Comparison of ENCODE assay signal across 1 cellular context in the genomic region with DNA sequence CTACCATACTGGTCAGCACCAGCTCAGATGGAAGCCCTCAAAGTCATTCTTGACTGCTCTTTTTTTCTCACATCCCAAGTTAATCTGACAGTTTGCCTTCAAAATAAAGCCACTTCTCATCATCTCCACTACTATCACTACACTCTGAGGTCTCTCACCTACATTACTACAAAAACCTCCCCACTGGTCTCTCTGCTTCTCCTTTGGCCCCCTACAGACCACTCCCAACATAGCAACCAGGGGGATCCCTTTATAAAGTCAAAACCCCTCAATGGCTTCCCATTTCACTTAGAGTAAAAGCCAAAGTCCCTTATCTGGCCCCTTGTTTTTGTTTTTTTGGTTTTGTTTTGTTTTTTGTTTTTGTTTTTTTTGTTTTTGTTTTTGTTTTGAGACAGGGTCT.
TF ChIP-seq lines count a peak whose summit lies in the region.

No MANE protein-coding gene starts in this region.

TF ChIP-seq in endothelial cell of umbilical vein, 7 proteins besides CTCF, POLR2A, EP300 and RAD21:
- TF ChIP-seq MYC (IDR thresholded peaks at IDR 0.05; ENCODE audit: low read depth, low read length) (no peak), JUN (IDR thresholded peaks at IDR 0.05; ENCODE audit: borderline replicate concordance, insufficient read depth, insufficient read length, low read depth) (no peak), FOS (IDR thresholded peaks at IDR 0.05; ENCODE audit: borderline replicate concordance, insufficient read depth, low read length) (no peak), EZH2 (IDR thresholded peaks at IDR 0.05; ENCODE audit: borderline replicate concordance, low read depth, low read length, severe bottlenecking) (no peak), POLR2AphosphoS5 (IDR thresholded peaks at IDR 0.05; ENCODE audit: insufficient read depth, low read depth, low read length) (no peak)
- TF ChIP-seq, protein P1, sequence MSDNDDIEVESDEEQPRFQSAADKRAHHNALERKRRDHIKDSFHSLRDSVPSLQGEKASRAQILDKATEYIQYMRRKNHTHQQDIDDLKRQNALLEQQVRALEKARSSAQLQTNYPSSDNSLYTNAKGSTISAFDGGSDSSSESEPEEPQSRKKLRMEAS (IDR thresholded peaks at IDR 0.05; ENCODE audit: insufficient read depth, insufficient read length): no peak
